Comparison of ENCODE assay signal across 2 cellular contexts in genomic region chr1:36199934-36200741, GRCh38.
TF ChIP-seq lines count a peak whose summit lies in the region.

No MANE protein-coding gene starts in this region.

TF ChIP-seq in SK-N-SH treated with all-trans-retinoic acid at 6 μM for 48 hours, 23 proteins besides CTCF, POLR2A, EP300 and RAD21 (continued from another document):
- TF ChIP-seq, protein P1, sequence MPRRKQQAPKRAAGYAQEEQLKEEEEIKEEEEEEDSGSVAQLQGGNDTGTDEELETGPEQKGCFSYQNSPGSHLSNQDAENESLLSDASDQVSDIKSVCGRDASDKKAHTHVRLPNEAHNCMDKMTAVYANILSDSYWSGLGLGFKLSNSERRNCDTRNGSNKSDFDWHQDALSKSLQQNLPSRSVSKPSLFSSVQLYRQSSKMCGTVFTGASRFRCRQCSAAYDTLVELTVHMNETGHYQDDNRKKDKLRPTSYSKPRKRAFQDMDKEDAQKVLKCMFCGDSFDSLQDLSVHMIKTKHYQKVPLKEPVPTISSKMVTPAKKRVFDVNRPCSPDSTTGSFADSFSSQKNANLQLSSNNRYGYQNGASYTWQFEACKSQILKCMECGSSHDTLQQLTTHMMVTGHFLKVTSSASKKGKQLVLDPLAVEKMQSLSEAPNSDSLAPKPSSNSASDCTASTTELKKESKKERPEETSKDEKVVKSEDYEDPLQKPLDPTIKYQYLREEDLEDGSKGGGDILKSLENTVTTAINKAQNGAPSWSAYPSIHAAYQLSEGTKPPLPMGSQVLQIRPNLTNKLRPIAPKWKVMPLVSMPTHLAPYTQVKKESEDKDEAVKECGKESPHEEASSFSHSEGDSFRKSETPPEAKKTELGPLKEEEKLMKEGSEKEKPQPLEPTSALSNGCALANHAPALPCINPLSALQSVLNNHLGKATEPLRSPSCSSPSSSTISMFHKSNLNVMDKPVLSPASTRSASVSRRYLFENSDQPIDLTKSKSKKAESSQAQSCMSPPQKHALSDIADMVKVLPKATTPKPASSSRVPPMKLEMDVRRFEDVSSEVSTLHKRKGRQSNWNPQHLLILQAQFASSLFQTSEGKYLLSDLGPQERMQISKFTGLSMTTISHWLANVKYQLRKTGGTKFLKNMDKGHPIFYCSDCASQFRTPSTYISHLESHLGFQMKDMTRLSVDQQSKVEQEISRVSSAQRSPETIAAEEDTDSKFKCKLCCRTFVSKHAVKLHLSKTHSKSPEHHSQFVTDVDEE (CRISPR knock-in tag; IDR thresholded peaks at IDR 0.05): no peak
- TF ChIP-seq ISL1 (CRISPR knock-in tag; IDR thresholded peaks at IDR 0.05) (no peak), CSDC2 (CRISPR knock-in tag; IDR thresholded peaks at IDR 0.05) (no peak), ZC3H10 (CRISPR knock-in tag; IDR thresholded peaks at IDR 0.05) (no peak), TCF4 (CRISPR knock-in tag; IDR thresholded peaks at IDR 0.05; ENCODE audit: borderline replicate concordance) (no peak), GLIS3 (CRISPR knock-in tag; IDR thresholded peaks at IDR 0.05) (no peak), BACH2 (CRISPR knock-in tag; IDR thresholded peaks at IDR 0.05; ENCODE audit: borderline replicate concordance) (no peak), ZNF70 (CRISPR knock-in tag; IDR thresholded peaks at IDR 0.05) (no peak), ARNTL (CRISPR knock-in tag; IDR thresholded peaks at IDR 0.05; ENCODE audit: borderline replicate concordance, low read depth) (no peak), ZFP3 (CRISPR knock-in tag; IDR thresholded peaks at IDR 0.05) (no peak), SNAI2 (CRISPR knock-in tag; IDR thresholded peaks at IDR 0.05) (no peak), CREB5 (CRISPR knock-in tag; IDR thresholded peaks at IDR 0.05; ENCODE audit: low read depth) (no peak), TOX (CRISPR knock-in tag; IDR thresholded peaks at IDR 0.05; ENCODE audit: borderline replicate concordance) (no peak), ZFP30 (CRISPR knock-in tag; IDR thresholded peaks at IDR 0.05) (no peak)

TF ChIP-seq in SK-N-SH, 30 proteins besides CTCF, POLR2A, EP300 and RAD21 (continued from another document):
- TF ChIP-seq, protein P2, sequence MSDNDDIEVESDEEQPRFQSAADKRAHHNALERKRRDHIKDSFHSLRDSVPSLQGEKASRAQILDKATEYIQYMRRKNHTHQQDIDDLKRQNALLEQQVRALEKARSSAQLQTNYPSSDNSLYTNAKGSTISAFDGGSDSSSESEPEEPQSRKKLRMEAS (IDR thresholded peaks at IDR 0.05; ENCODE audit: low read depth): no peak
- TF ChIP-seq, protein P3, sequence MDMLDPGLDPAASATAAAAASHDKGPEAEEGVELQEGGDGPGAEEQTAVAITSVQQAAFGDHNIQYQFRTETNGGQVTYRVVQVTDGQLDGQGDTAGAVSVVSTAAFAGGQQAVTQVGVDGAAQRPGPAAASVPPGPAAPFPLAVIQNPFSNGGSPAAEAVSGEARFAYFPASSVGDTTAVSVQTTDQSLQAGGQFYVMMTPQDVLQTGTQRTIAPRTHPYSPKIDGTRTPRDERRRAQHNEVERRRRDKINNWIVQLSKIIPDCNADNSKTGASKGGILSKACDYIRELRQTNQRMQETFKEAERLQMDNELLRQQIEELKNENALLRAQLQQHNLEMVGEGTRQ (IDR thresholded peaks at IDR 0.05; ENCODE audit: borderline replicate concordance, low read depth, low read length): no peak
TF ChIP-seq in SK-N-SH: peak in this region for 0.
